ENCODE assay signal across 19 cellular contexts in genomic region chr1:213325482-213325881, GRCh38.
DNase-seq lines count a peak whose midpoint lies in the region; ATAC-seq, FAIRE-seq and TF ChIP-seq lines count a peak whose summit lies in the region.
"Had no signal": no experiment of that assay in that cellular context is flagged by ENCODE, and none has a peak within 500 bp of the region (broad histone marks: within the 10 kb centered on the region; RNA-seq: fewer than 3 reads in every experiment).

No MANE protein-coding gene starts in this region.

- no peaks in the 10 kb centered on the region for H3K27me3 ChIP-seq in SJSA1 (replicated peaks)
- no peaks in the 10 kb centered on the region for H3K27me3 ChIP-seq in H1 (replicated peaks in 1 of 4; ENCODE audit: control insufficient read depth in 3 of 4, extremely low read depth in 1 of 4, insufficient read depth in 3 of 4, low read length in 3 of 4)
- no peaks in the 10 kb centered on the region for H3K27me3 ChIP-seq in osteoblast (ENCODE audit: insufficient read depth, low read length)
- H3K27me3 ChIP-seq: BLaER1 had no signal

- H2BK5ac ChIP-seq in H1 (ENCODE audit: low read depth, low read length) = no peak overlapping the region

- H3K9me3 Mint-ChIP-seq in HFFc6 = no peaks in the 10 kb centered on the region
- H3K9me3 Mint-ChIP-seq in activated CD8-positive, alpha-beta T cell treated with anti-CD3 and anti-CD28 coated beads for 36 hours = no peaks in the 10 kb centered on the region

- no peaks in the 10 kb centered on the region for H3K36me3 Mint-ChIP-seq in HFFc6 (ENCODE audit: low read depth)
- no peaks in the 10 kb centered on the region for H3K36me3 Mint-ChIP-seq in activated CD8-positive, alpha-beta T cell treated with anti-CD3 and anti-CD28 coated beads for 36 hours (ENCODE audit: low read depth)
- H3K36me3 Mint-ChIP-seq: CD4-positive, alpha-beta memory T cell had no signal

- H3K79me1 ChIP-seq in H1 (ENCODE audit: low read depth, low read length) = no peaks in the 10 kb centered on the region

- H3K4me2 ChIP-seq in H1 (ENCODE audit: insufficient read depth in 1 of 2, low read depth in 2 of 2, low read length in 2 of 2) = no peak overlapping the region
- no peak overlapping the region for H3K4me2 ChIP-seq in osteoblast (ENCODE audit: insufficient read depth, low read length)
- H3K4me2 ChIP-seq: BLaER1 had no signal

- TF ChIP-seq POLR2A in H1 (IDR thresholded peaks at IDR 0.05; ENCODE audit: control extremely low read depth in 1 of 2, low read depth in 2 of 2, low read length in 2 of 2) = no peak

- no peak overlapping the region for H2BK120ac ChIP-seq in H1 (replicated peaks; ENCODE audit: low read depth, low read length)

- TF ChIP-seq RAD21 in H1 (IDR thresholded peaks at IDR 0.05 in 1 of 2, conservative IDR thresholded peaks at IDR 0.05 in 1 of 2; ENCODE audit: low read depth in 2 of 2, low read length in 2 of 2) = no peak

- H2AFZ ChIP-seq in H1 (ENCODE audit: low read length) (peak overlapping the region; percentile 36), osteoblast (ENCODE audit: low read length) (peak overlapping the region; percentile 33)

- POLR2A ChIA-PET in H1 (lab: Charles Lee; ENCODE audit: partially characterized antibody) = no interaction called here
- POLR2A ChIA-PET in activated CD8-positive, alpha-beta T cell treated with anti-CD3 and anti-CD28 coated beads for 36 hours (lab: Charles Lee) = no interaction called here

- no peak overlapping the region for H2BK20ac ChIP-seq in H1 (ENCODE audit: low read length)

- DNase-seq in HFFc6 (no peak), SJSA1 (ENCODE audit: low read depth in 1 of 2, low spot score in 2 of 2) (no peak), H1 (ENCODE audit: low read depth in 1 of 2, low spot score in 2 of 2) (no peak), osteoblast (ENCODE audit: insufficient read length, low spot score, missing footprints) (no peak), ecto neural progenitor cell (ENCODE audit: low spot score) (no peak)
- DNase-seq in activated CD8-positive, alpha-beta T cell treated with anti-CD3 and anti-CD28 coated beads for 36 hours = no peak
- DNase-seq: Caco-2; CD4-positive, alpha-beta memory T cell; DMS 273 treated with DMSO at 0.1 percent for 48 hours; DMS79 treated with DMSO at 0.1 percent for 48 hours; GOT3; NCI-H1105 treated with DMSO at 0.1 percent for 48 hours; NCI-H2081; NCI-H2171 treated with DMSO at 0.1 percent for 48 hours; NCI-H524 treated with DMSO at 0.1 percent for 48 hours; OCI-M1 had no signal

- CTCF ChIA-PET in H1 (lab: Charles Lee; ENCODE audit: partially characterized antibody) = interaction anchor here (1.2 kb wide), 1 partner anchor 20 kb away, joined by 3 read pairs; no protein-coding TSS in a partner anchor
- CTCF ChIA-PET in activated CD8-positive, alpha-beta T cell treated with anti-CD3 and anti-CD28 coated beads for 36 hours (lab: Charles Lee) = no interaction called here

- 0 out of 2 replicates have a peak overlapping the region, but pooled peaks have one; percentile 77 for H3K27ac ChIP-seq in SJSA1
- H3K27ac ChIP-seq in H1 (ENCODE audit: low read depth, low read length) = no peak overlapping the region
- H3K27ac ChIP-seq in osteoblast (ENCODE audit: low read depth, low read length) = no peak overlapping the region
- H3K27ac ChIP-seq: BLaER1 had no signal

- no peak for TF ChIP-seq EP300 in H1 (IDR thresholded peaks at IDR 0.05; ENCODE audit: borderline replicate concordance in 1 of 2, low read depth in 2 of 2, low read length in 2 of 2)

- intact Hi-C loops in activated CD8-positive, alpha-beta T cell treated with anti-CD3 and anti-CD28 coated beads for 36 hours (cut with micrococcal nuclease) = no loop called here

- ATAC-seq in activated CD8-positive, alpha-beta T cell treated with anti-CD3 and anti-CD28 coated beads for 36 hours = no peak
- no peak for ATAC-seq in HG03457 (IDR thresholded peaks at IDR 0.05; ENCODE audit: unreplicated experiment)
- ATAC-seq: Right ventricle myocardium inferior had no signal

- H3K56ac ChIP-seq in H1 (replicated peaks; ENCODE audit: insufficient read length, low read depth, low read length) = no peak overlapping the region

- TF ChIP-seq CTCF in HFFc6 (IDR thresholded peaks at IDR 0.05) = no peak
- no peak for TF ChIP-seq CTCF in H1 (IDR thresholded peaks at IDR 0.05; ENCODE audit: control extremely low read depth in 1 of 3, insufficient read depth in 1 of 3, low read depth in 1 of 3, low read length in 3 of 3)
- no peak for TF ChIP-seq CTCF in osteoblast (IDR thresholded peaks at IDR 0.05; ENCODE audit: extremely low read depth, low read depth, low read length)
- no peak for TF ChIP-seq CTCF in activated CD8-positive, alpha-beta T cell treated with anti-CD3 and anti-CD28 coated beads for 36 hours (IDR thresholded peaks at IDR 0.05)

- peaks cover 8% of the 10 kb centered on the region; the same call in 1 of the 2 replicates for H3K27me3 Mint-ChIP-seq in HFFc6 (ENCODE audit: insufficient read depth)
- peaks cover 6% of the 10 kb centered on the region for H3K27me3 Mint-ChIP-seq in activated CD8-positive, alpha-beta T cell treated with anti-CD3 and anti-CD28 coated beads for 36 hours

- peak overlapping the region; percentile 74; the same call in 1 of the 2 replicates for H3K4me3 Mint-ChIP-seq in HFFc6
- H3K4me3 Mint-ChIP-seq in activated CD8-positive, alpha-beta T cell treated with anti-CD3 and anti-CD28 coated beads for 36 hours = no peak overlapping the region
- H3K4me3 Mint-ChIP-seq: CD4-positive, alpha-beta memory T cell had no signal

- no peak overlapping the region for H3K18ac ChIP-seq in H1 (ENCODE audit: extremely low read depth, low read length)

- no peak for FAIRE-seq in H1 (lab: Jason Lieb, UNC)

- H2AK5ac ChIP-seq in H1 (ENCODE audit: low read depth, low read length) = no peak overlapping the region

- H3K9me3 ChIP-seq in SJSA1 (replicated peaks) = no peaks in the 10 kb centered on the region
- no peaks in the 10 kb centered on the region for H3K9me3 ChIP-seq in H1 (ENCODE audit: insufficient read depth in 2 of 2, low read depth in 1 of 2, low read length in 1 of 2)
- no peaks in the 10 kb centered on the region for H3K9me3 ChIP-seq in osteoblast (ENCODE audit: low read depth, low read length)
- H3K9me3 ChIP-seq: BLaER1, Caco-2 had no signal

- H3K4me1 Mint-ChIP-seq in HFFc6 (ENCODE audit: low read depth) = peaks cover 31% of the 10 kb centered on the region
- H3K4me1 Mint-ChIP-seq in activated CD8-positive, alpha-beta T cell treated with anti-CD3 and anti-CD28 coated beads for 36 hours (ENCODE audit: low read depth) = no peaks in the 10 kb centered on the region
- H3K4me1 Mint-ChIP-seq: CD4-positive, alpha-beta memory T cell had no signal

- H3K79me2 ChIP-seq in H1 (ENCODE audit: control insufficient read depth in 1 of 2, insufficient read depth in 2 of 2, low read length in 2 of 2) (no peaks in the 10 kb centered on the region), osteoblast (ENCODE audit: insufficient read depth, low read length) (no peaks in the 10 kb centered on the region)

- no peak overlapping the region for H4K91ac ChIP-seq in H1 (replicated peaks; ENCODE audit: insufficient read length, low read length)

- H4K20me1 ChIP-seq in H1 (replicated peaks in 1 of 2; ENCODE audit: control insufficient read depth in 1 of 2, insufficient read depth in 2 of 2, low read length in 2 of 2) (no peaks in the 10 kb centered on the region), osteoblast (ENCODE audit: insufficient read depth, low read length) (no peaks in the 10 kb centered on the region)
- H4K20me1 ChIP-seq: BLaER1 had no signal

- H3K27ac Mint-ChIP-seq in HFFc6 = no peak overlapping the region
- no peak overlapping the region for H3K27ac Mint-ChIP-seq in activated CD8-positive, alpha-beta T cell treated with anti-CD3 and anti-CD28 coated beads for 36 hours
- H3K27ac Mint-ChIP-seq: CD4-positive, alpha-beta memory T cell had no signal

- H3K14ac ChIP-seq in H1 (ENCODE audit: insufficient read length) = no peak overlapping the region

- H2BK15ac ChIP-seq in H1 (ENCODE audit: low read length) = no peak overlapping the region

- no peak overlapping the region for H2BK12ac ChIP-seq in H1 (ENCODE audit: low read depth, low read length)

- H4K8ac ChIP-seq in H1 (ENCODE audit: extremely low read depth, insufficient read depth, low read length) = no peak overlapping the region

- no peak overlapping the region for H3K23ac ChIP-seq in H1 (ENCODE audit: insufficient read length)

- no peak overlapping the region for H4K5ac ChIP-seq in H1 (ENCODE audit: insufficient read length, low read depth, low read length)

- no peak overlapping the region for H3K9ac ChIP-seq in H1 (replicated peaks in 1 of 4; ENCODE audit: extremely low read depth in 1 of 4, low read depth in 3 of 4, low read length in 3 of 4)
- H3K9ac ChIP-seq: BLaER1 had no signal

- H3K23me2 ChIP-seq in H1 (ENCODE audit: low read depth, low read length) = no peaks in the 10 kb centered on the region

- H3K4me1 ChIP-seq in SJSA1 (replicated peaks) (peaks cover 34% of the 10 kb centered on the region), H1 (replicated peaks in 1 of 4; ENCODE audit: control insufficient read depth in 3 of 4, insufficient read depth in 4 of 4, low read length in 3 of 4) (no peaks in the 10 kb centered on the region; a peak in 1 of 7 replicates), osteoblast (ENCODE audit: insufficient read depth, low read length) (peaks cover 15% of the 10 kb centered on the region)
- H3K4me1 ChIP-seq: BLaER1 had no signal

- H3K4me3 ChIP-seq in SJSA1 (no peak overlapping the region), H1 (ENCODE audit: extremely low read depth in 1 of 4, insufficient read depth in 2 of 4, low read depth in 3 of 4, low read length in 4 of 4) (no peak overlapping the region), osteoblast (ENCODE audit: insufficient read depth, low read length) (no peak overlapping the region)
- H3K4me3 ChIP-seq: BLaER1 had no signal

- no peaks in the 10 kb centered on the region for H3K36me3 ChIP-seq in SJSA1
- H3K36me3 ChIP-seq in H1 (ENCODE audit: control insufficient read depth in 2 of 4, insufficient read depth in 4 of 4, low read length in 3 of 4) = no peaks in the 10 kb centered on the region
- no peaks in the 10 kb centered on the region for H3K36me3 ChIP-seq in osteoblast (ENCODE audit: insufficient read depth, low read length)
- H3K36me3 ChIP-seq: BLaER1 had no signal

- no peak overlapping the region for H3K4ac ChIP-seq in H1 (replicated peaks; ENCODE audit: insufficient read length, low read depth, low read length)

- 89% methylated on average over 9 of the region's 9 CpGs; no CpG with 5 or more reads in 1 of the 2 experiments for WGBS in H1 (ENCODE audit: extremely low coverage in 1 of 2, insufficient coverage in 1 of 2, insufficient read length in 1 of 2, insufficient replicate concordance in 2 of 2, low coverage in 1 of 2, low lambda C conversion rate in 2 of 2, missing lambda C conversion rate in 1 of 2), 2 experiments

TF ChIP-seq in H1, 55 proteins besides CTCF, POLR2A, EP300 and RAD21 (continues in another document):
- no peak for TF ChIP-seq GABPA (IDR thresholded peaks at IDR 0.05; ENCODE audit: borderline replicate concordance, insufficient read depth, low read length)
- no peak for TF ChIP-seq ZNF274 (IDR thresholded peaks at IDR 0.05; ENCODE audit: borderline replicate concordance, extremely low read depth, low read length)
- no peak for TF ChIP-seq KDM5A (IDR thresholded peaks at IDR 0.05; ENCODE audit: low read length)
- TF ChIP-seq TEAD4 (IDR thresholded peaks at IDR 0.05; ENCODE audit: low read depth, low read length) = no peak
- TF ChIP-seq BRCA1 (IDR thresholded peaks at IDR 0.05; ENCODE audit: low read depth, low read length) = no peak
- TF ChIP-seq POLR2AphosphoS5 (IDR thresholded peaks at IDR 0.05; ENCODE audit: low read depth, low read length) = no peak
